In genomic region chr11:319465-320273, GRCh38 we compare ENCODE assay signal across 7 cellular contexts. TPM values are rescaled to one million over a fixed set of nuclear protein-coding genes. Genes with fewer than 3 reads are reported as not detected.
DNase-seq lines count a peak whose midpoint lies in the region; ATAC-seq and TF ChIP-seq lines count a peak whose summit lies in the region.
"Not testable (repeated sequence)": the region's sequence is repeated elsewhere in the genome, so short reads cannot be mapped to it uniquely, and the experiment has no call there.
"Had no signal": no experiment of that assay in that cellular context is flagged by ENCODE, and none has a peak within 500 bp of the region (broad histone marks: within the 10 kb centered on the region; RNA-seq: fewer than 3 reads in every experiment).

No MANE protein-coding gene starts in this region.

- CTCF ChIA-PET in WTC11 (lab: Charles Lee), result interaction anchor here (0.6 to 1.3 kb wide), 2 partner anchors 14 to 21 kb away, joined by 3 to 7 read pairs; no protein-coding TSS in a partner anchor
- CTCF ChIA-PET in mammary epithelial cell (lab: Charles Lee; ENCODE audit: low non-redundant PET), result not testable (repeated sequence)

- H3K9ac ChIP-seq in mammary epithelial cell (ENCODE audit: insufficient read depth, low read length), result peak overlapping the region; percentile 73

- not testable (repeated sequence) for H3K27ac Mint-ChIP-seq in GM23338
- H3K27ac Mint-ChIP-seq in WTC11, result peak overlapping the region; percentile 100
- peak overlapping the region; percentile 72 for H3K27ac Mint-ChIP-seq in neural crest cell (ENCODE audit: unreplicated experiment)

- intact Hi-C loops in mammary epithelial cell (cut with micrococcal nuclease); right cardiac atrium (cut with DNase I): not testable (repeated sequence)

- H3K4me1 ChIP-seq in GM23338 (ENCODE audit: insufficient read depth) (peaks cover 28% of the 10 kb centered on the region), thymus (ENCODE audit: control insufficient read depth, insufficient read depth, low read length) (peaks cover 13% of the 10 kb centered on the region)
- H3K4me1 ChIP-seq in mammary epithelial cell (ENCODE audit: insufficient read depth, low read length); right cardiac atrium (ENCODE audit: control insufficient read depth, insufficient read depth, low read length): not testable (repeated sequence)

- H3K79me2 ChIP-seq in GM23338 (replicated peaks; ENCODE audit: insufficient read depth), result peaks cover 14% of the 10 kb centered on the region
- H3K79me2 ChIP-seq in mammary epithelial cell (ENCODE audit: insufficient read depth, low read length), result not testable (repeated sequence)

- H3F3A ChIP-seq in GM23338 (replicated peaks; ENCODE audit: low read depth), result peaks cover 26% of the 10 kb centered on the region; the same call in 1 of the 2 replicates

- H2AFZ ChIP-seq in GM23338, result not testable (repeated sequence)
- H2AFZ ChIP-seq in mammary epithelial cell (ENCODE audit: low read depth, low read length), result peak overlapping the region; percentile 91

- H3K4me3 Mint-ChIP-seq in GM23338, result peak overlapping the region; percentile 88
- peak overlapping the region; percentile 95 for H3K4me3 Mint-ChIP-seq in WTC11
- peak overlapping the region; percentile 93 for H3K4me3 Mint-ChIP-seq in neural crest cell

- H3K27ac ChIP-seq in GM23338 (ENCODE audit: low read depth), result not testable (repeated sequence)
- H3K27ac ChIP-seq in mammary epithelial cell (ENCODE audit: insufficient read depth, low read depth, low read length), result peak overlapping the region; percentile 29
- H3K27ac ChIP-seq in right cardiac atrium (ENCODE audit: low read length), result peak overlapping the region; percentile 95
- H3K27ac ChIP-seq in thymus (ENCODE audit: low read depth), result peak overlapping the region; percentile 36

- H3K4me1 Mint-ChIP-seq in GM23338 (peaks cover 42% of the 10 kb centered on the region), WTC11 (peaks cover 28% of the 10 kb centered on the region), neural crest cell (peaks cover 29% of the 10 kb centered on the region)

- WGBS in mammary epithelial cell (ENCODE audit: low coverage, missing lambda C conversion rate), result 5% methylated on average over 15 of the region's 24 CpGs
- WGBS in right cardiac atrium, result 13% methylated on average over 22 of the region's 24 CpGs
- WGBS in thymus, result 61% methylated on average over 23 of the region's 24 CpGs

- H3K36me3 ChIP-seq in GM23338 (ENCODE audit: insufficient read depth); mammary epithelial cell (ENCODE audit: insufficient read depth, low read length); thymus (ENCODE audit: control insufficient read depth, insufficient read depth): not testable (repeated sequence)

- in situ Hi-C loops in mammary epithelial cell (cut with MboI; ENCODE audit: low sequenced_read_pairs in 2 of 2), result not testable (repeated sequence)

- TF ChIP-seq CTCF in GM23338 (conservative IDR thresholded peaks at IDR 0.05; ENCODE audit: low read depth in 2 of 2); WTC11 (IDR thresholded peaks at IDR 0.05); mammary epithelial cell (conservative IDR thresholded peaks at IDR 0.05 in 1 of 2, IDR thresholded peaks at IDR 0.05 in 1 of 2; ENCODE audit: extremely low read depth in 1 of 2, insufficient read depth in 1 of 2, low read depth in 1 of 2, low read length in 2 of 2); neural crest cell (conservative IDR thresholded peaks at IDR 0.05): not testable (repeated sequence)

- H3K4me2 ChIP-seq in GM23338 (peak overlapping the region; percentile 78), mammary epithelial cell (ENCODE audit: insufficient read depth, low read depth, low read length) (peak overlapping the region; percentile 90)

- not testable (repeated sequence) for H3K9me2 ChIP-seq in GM23338 (ENCODE audit: insufficient read depth)

- POLR2A ChIA-PET in WTC11 (lab: Charles Lee), result interaction anchor here (0.6 to 1.3 kb wide), 3 partner anchors 9 to 36 kb away, joined by 3 to 4 read pairs (median 3); no protein-coding TSS in a partner anchor

- peaks cover 18% of the 10 kb centered on the region for H3K27me3 Mint-ChIP-seq in GM23338 (ENCODE audit: insufficient read depth, low read depth, poor library complexity)
- not testable (repeated sequence) for H3K27me3 Mint-ChIP-seq in WTC11 (ENCODE audit: low read depth)
- peaks cover 38% of the 10 kb centered on the region for H3K27me3 Mint-ChIP-seq in neural crest cell (ENCODE audit: low read depth)

- H3K4me3 ChIP-seq in GM23338, result peak overlapping the region; percentile 73; the same call in 1 of the 2 replicates
- H3K4me3 ChIP-seq in mammary epithelial cell (replicated peaks in 1 of 3; ENCODE audit: insufficient read depth in 1 of 3, low read depth in 2 of 3, low read length in 3 of 3), result peak overlapping the region; percentile 53 to 81 (median 57)
- peak overlapping the region; percentile 71 for H3K4me3 ChIP-seq in right cardiac atrium (ENCODE audit: low read length)
- H3K4me3 ChIP-seq in thymus (ENCODE audit: low read length), result peak overlapping the region; percentile 44

- H3K36me3 Mint-ChIP-seq in GM23338 (ENCODE audit: low read depth); WTC11; neural crest cell (ENCODE audit: low read depth): not testable (repeated sequence)

- not testable (repeated sequence) for H3K9me3 Mint-ChIP-seq in GM23338, WTC11, neural crest cell

- dilution Hi-C loops in mammary epithelial cell (cut with HindIII; ENCODE audit: low sequenced_read_pairs), result not testable (repeated sequence)

- H3K27me3 ChIP-seq in GM23338 (ENCODE audit: insufficient read depth); mammary epithelial cell (ENCODE audit: insufficient read depth, low read length); right cardiac atrium (ENCODE audit: control insufficient read depth, insufficient read depth); thymus (ENCODE audit: control insufficient read depth, insufficient read depth): not testable (repeated sequence)

- not testable (repeated sequence) for BruUV-seq in mammary epithelial cell (replicated peaks; lab: Mats Ljungman, UMichigan)

- ATAC-seq in GM23338, result peak; percentile 6
- peak; percentile 6 for ATAC-seq in WTC11
- peak; percentile 17 to 25 for ATAC-seq in right cardiac atrium

- not testable (repeated sequence) for H3K9me3 ChIP-seq in mammary epithelial cell (replicated peaks; ENCODE audit: insufficient read depth, low read length); right cardiac atrium (ENCODE audit: control insufficient read depth, low read length); thymus (ENCODE audit: control insufficient read depth)

- not testable (repeated sequence) for DNase-seq in GM23338 (ENCODE audit: low spot score); WTC11 (ENCODE audit: low spot score); neural crest cell (ENCODE audit: low read depth, low spot score)
- peak; percentile 12 for DNase-seq in mammary epithelial cell
- peak; percentile 34 to 72 (median 67) for DNase-seq in right cardiac atrium

- H4K20me1 ChIP-seq in GM23338 (replicated peaks; ENCODE audit: insufficient read depth), result peaks cover 10% of the 10 kb centered on the region
- not testable (repeated sequence) for H4K20me1 ChIP-seq in mammary epithelial cell (ENCODE audit: insufficient read depth, low read length)

RNA-seq across cellular contexts. Expression of gene IFITM3, which starts 1.0 kb away (rescaled TPM):
- 72.4 and 82.3 TPM in 2 replicates for total RNA-seq in GM23338 (2014; rRNA removed; shearing (Covaris generic))
- 829 and 840 TPM in 2 replicates for polyA plus RNA-seq in GM23338 (2016; fragmentation: Nextera tagmentation; extraction: Ambion mirVana)
- total RNA-seq in WTC11 (2021), result 381 to 503 TPM (median 481 TPM) in 3 replicates
- total RNA-seq in mammary epithelial cell, result 100 to 1,000 TPM in 1 of 2 donors, 10 to 100 TPM in 1; 58.7 to 211 TPM
- polyA plus RNA-seq in mammary epithelial cell, result 230 TPM
- 231 TPM for polyA minus RNA-seq in mammary epithelial cell
- 100 to 1,000 TPM; 263 to 569 (median 519) TPM for total RNA-seq in right cardiac atrium
- polyA plus RNA-seq in right cardiac atrium, result 749 TPM
- total RNA-seq in neural crest cell, result 156 and 165 TPM in 2 replicates
- 636 TPM for polyA plus RNA-seq in thymus

RNA-seq across cellular contexts. Expression of gene IFITM1, which starts 5.8 kb away (rescaled TPM):
- total RNA-seq in GM23338 (2014; rRNA removed; shearing (Covaris generic)), result 396 and 409 TPM in 2 replicates
- polyA plus RNA-seq in GM23338 (2016; fragmentation: Nextera tagmentation; extraction: Ambion mirVana) (1,180 and 1,194 TPM in 2 replicates), mammary epithelial cell (5.1 TPM), right cardiac atrium (235 TPM), thymus (463 TPM)
- total RNA-seq in WTC11 (2021) (544 to 679 TPM (median 640 TPM) in 3 replicates), mammary epithelial cell (1 to 10 TPM; 1.7 to 2.8 TPM), right cardiac atrium (100 to 1,000 TPM in 3 of 4 donors, 10 to 100 TPM in 1; 85.0 to 169 (median 116) TPM), neural crest cell (2.0 and 2.3 TPM in 2 replicates)
- 2.0 TPM for polyA minus RNA-seq in mammary epithelial cell

RNA-seq across cellular contexts. Expression of gene IFITM2, which starts 12.1 kb away (rescaled TPM):
- 57.3 and 91.2 TPM in 2 replicates for total RNA-seq in GM23338 (2014; rRNA removed; shearing (Covaris generic))
- 857 and 906 TPM in 2 replicates for polyA plus RNA-seq in GM23338 (2016; fragmentation: Nextera tagmentation; extraction: Ambion mirVana)
- 436 to 616 TPM (median 577 TPM) in 3 replicates for total RNA-seq in WTC11 (2021)
- total RNA-seq in mammary epithelial cell, result 10 to 100 TPM in 1 of 2 donors, 1 to 10 TPM in 1; 4.7 to 29.1 TPM
- polyA plus RNA-seq in mammary epithelial cell, result 37.8 TPM
- polyA minus RNA-seq in mammary epithelial cell, result 92.3 TPM
- total RNA-seq in right cardiac atrium, result 100 to 1,000 TPM; 180 to 290 (median 240) TPM
- 393 TPM for polyA plus RNA-seq in right cardiac atrium
- total RNA-seq in neural crest cell, result 55.0 and 67.2 TPM in 2 replicates
- polyA plus RNA-seq in thymus, result 467 TPM

RNA-seq across cellular contexts. Expression of gene IFITM5, which starts 20.3 kb away (rescaled TPM):
- not detected in 2 replicates for total RNA-seq in GM23338 (2014; rRNA removed; shearing (Covaris generic))
- polyA plus RNA-seq in GM23338 (2016; fragmentation: Nextera tagmentation; extraction: Ambion mirVana), result 0.42 TPM in 1 of 2 replicates, not detected in the other
- total RNA-seq in WTC11 (2021), result not detected in 3 replicates
- not detected for total RNA-seq in mammary epithelial cell
- polyA plus RNA-seq in mammary epithelial cell, result not detected
- polyA minus RNA-seq in mammary epithelial cell, result not detected
- not detected for total RNA-seq in right cardiac atrium
- polyA plus RNA-seq in right cardiac atrium, result not detected
- not detected in 2 replicates for total RNA-seq in neural crest cell
- 0.25 TPM for polyA plus RNA-seq in thymus
- total RNA-seq: pulmonary artery endothelial cell had no signal

RNA-seq across cellular contexts. Expression of gene PGGHG, which starts 30.7 kb away (rescaled TPM):
- total RNA-seq in GM23338 (2014; rRNA removed; shearing (Covaris generic)), result 45.4 and 55.8 TPM in 2 replicates
- polyA plus RNA-seq in GM23338 (2016; fragmentation: Nextera tagmentation; extraction: Ambion mirVana), result 18.1 and 24.9 TPM in 2 replicates
- 74.9 to 111 TPM (median 106 TPM) in 3 replicates for total RNA-seq in WTC11 (2021)
- 1 to 10 TPM; 2.5 to 7.9 TPM for total RNA-seq in mammary epithelial cell
- polyA plus RNA-seq in mammary epithelial cell, result 1.5 TPM
- 2.1 TPM for polyA minus RNA-seq in mammary epithelial cell
- total RNA-seq in right cardiac atrium, result 10 to 100 TPM in 3 of 4 donors, 1 to 10 TPM in 1; 9.9 to 15.8 (median 11.9) TPM
- polyA plus RNA-seq in right cardiac atrium, result 18.7 TPM
- total RNA-seq in neural crest cell, result 23.2 and 25.1 TPM in 2 replicates
- polyA plus RNA-seq in thymus, result 900 TPM

Comparison
In these comparisons a context has a peak if more than half of its experiments do, and no peak if none do; other contexts are left out.
1. RNA of gene IFITM1, which starts 5.8 kb away (total RNA-seq): 544 to 679 TPM in WTC11, 396 to 409 TPM in GM23338 and 85.0 to 169 TPM in right cardiac atrium; 1.7 to 2.8 TPM in mammary epithelial cell and 2.0 to 2.3 TPM in neural crest cell; every median in the first group is over 10 times any median in the second.
2. Peak in every context shown above with its lines, with median percentiles within 50 percentile points of each other: ATAC-seq, H3K4me3 ChIP-seq and H3K4me3 Mint-ChIP-seq.